In genomic region chr10:71765176-71765906, GRCh38 we compare ENCODE assay signal across 12 cellular contexts. TPM values are rescaled to one million over a fixed set of nuclear protein-coding genes. Genes with fewer than 3 reads are reported as not detected.
DNase-seq lines count a peak whose midpoint lies in the region; ATAC-seq and TF ChIP-seq lines count a peak whose summit lies in the region.
"Had no signal": no experiment of that assay in that cellular context is flagged by ENCODE, and none has a peak within 500 bp of the region (broad histone marks: within the 10 kb centered on the region; RNA-seq: fewer than 3 reads in every experiment).

No MANE protein-coding gene starts in this region.

- no peaks in the 10 kb centered on the region for H3K9me3 Mint-ChIP-seq in endothelial cell (ENCODE audit: unreplicated experiment)
- no peaks in the 10 kb centered on the region for H3K9me3 Mint-ChIP-seq in natural killer cell treated with Interleukin-12 subunit alpha and Interleukin-12 subunit beta and Interleukin-15 and Interleukin-18, amount 100 ng/mL, for 72 hours
- H3K9me3 Mint-ChIP-seq: neural crest cell had no signal

- DNase-seq in AG08396 (ENCODE audit: low spot score), result peak; percentile 53
- DNase-seq in MV-4-11 (lab: John Stamatoyannopoulos, UW), result peak; percentile 27
- DNase-seq in endothelial cell (ENCODE audit: low spot score), result no peak
- no peak for DNase-seq in natural killer cell treated with Interleukin-12 subunit alpha and Interleukin-12 subunit beta and Interleukin-15 and Interleukin-18, amount 100 ng/mL, for 72 hours (ENCODE audit: low spot score)
- no peak for DNase-seq in Kasumi-1 (lab: John Stamatoyannopoulos, UW)
- DNase-seq in activated CD4-positive, alpha-beta T cell treated with anti-CD3 and anti-CD28 coated beads, Interleukin-2, amount 50 U/mL, for 48 hours, result no peak
- DNase-seq in OCI-M2 (lab: John Stamatoyannopoulos, UW; ENCODE audit: unreplicated experiment), result no peak
- DNase-seq: cerebellar nuclear complex; DMS153; stimulated activated naive CD4-positive, alpha-beta T cell treated with Interleukin-2 at 50 U/mL for 16 hours had no signal

- H3K36me3 Mint-ChIP-seq in endothelial cell (ENCODE audit: low read depth, unreplicated experiment), result peaks cover 15% of the 10 kb centered on the region
- no peaks in the 10 kb centered on the region for H3K36me3 Mint-ChIP-seq in natural killer cell treated with Interleukin-12 subunit alpha and Interleukin-12 subunit beta and Interleukin-15 and Interleukin-18, amount 100 ng/mL, for 72 hours

- no peak for ATAC-seq in natural killer cell treated with Interleukin-12 subunit alpha and Interleukin-12 subunit beta and Interleukin-15 and Interleukin-18, amount 100 ng/mL, for 72 hours
- ATAC-seq in HG02678 (IDR thresholded peaks at IDR 0.05; ENCODE audit: unreplicated experiment), result no peak

- TF ChIP-seq CTCF in endothelial cell (IDR thresholded peaks at IDR 0.05; ENCODE audit: unreplicated experiment), result no peak

- H3K4me3 Mint-ChIP-seq in endothelial cell (ENCODE audit: unreplicated experiment), result no peak overlapping the region
- peak overlapping the region; percentile 4 for H3K4me3 Mint-ChIP-seq in natural killer cell treated with Interleukin-12 subunit alpha and Interleukin-12 subunit beta and Interleukin-15 and Interleukin-18, amount 100 ng/mL, for 72 hours
- H3K4me3 Mint-ChIP-seq: neural crest cell had no signal

- H3K4me1 Mint-ChIP-seq in endothelial cell (ENCODE audit: unreplicated experiment), result peaks cover 79% of the 10 kb centered on the region
- H3K4me1 Mint-ChIP-seq in natural killer cell treated with Interleukin-12 subunit alpha and Interleukin-12 subunit beta and Interleukin-15 and Interleukin-18, amount 100 ng/mL, for 72 hours (ENCODE audit: low read depth in 2 of 2), result peaks cover 67 to 72% of the 10 kb centered on the region in 2 donors

- H3K27me3 Mint-ChIP-seq in endothelial cell (ENCODE audit: unreplicated experiment), result peaks cover 6% of the 10 kb centered on the region
- no peaks in the 10 kb centered on the region for H3K27me3 Mint-ChIP-seq in natural killer cell treated with Interleukin-12 subunit alpha and Interleukin-12 subunit beta and Interleukin-15 and Interleukin-18, amount 100 ng/mL, for 72 hours

- peak overlapping the region; percentile 61 for H3K27ac Mint-ChIP-seq in endothelial cell (ENCODE audit: unreplicated experiment)
- peak overlapping the region; percentile 97 to 99 for H3K27ac Mint-ChIP-seq in natural killer cell treated with Interleukin-12 subunit alpha and Interleukin-12 subunit beta and Interleukin-15 and Interleukin-18, amount 100 ng/mL, for 72 hours

RNA-seq across cellular contexts. Expression of gene VSIR, which starts 8.0 kb away (rescaled TPM):
- total RNA-seq in endothelial cell (ENCODE audit: unreplicated experiment), result 86.1 TPM
- 10 to 100 TPM; 18.8 to 19.7 TPM for total RNA-seq in natural killer cell treated with Interleukin-12 subunit alpha and Interleukin-12 subunit beta and Interleukin-15 and Interleukin-18, amount 100 ng/mL, for 72 hours
- total RNA-seq: neural crest cell had no signal

RNA-seq across cellular contexts. Expression of gene C10orf105, which starts 45.8 kb away (rescaled TPM):
- total RNA-seq in endothelial cell (ENCODE audit: unreplicated experiment), result 0.15 TPM
- total RNA-seq in natural killer cell treated with Interleukin-12 subunit alpha and Interleukin-12 subunit beta and Interleukin-15 and Interleukin-18, amount 100 ng/mL, for 72 hours, result not detected

Comparison
In these comparisons a context has a peak if more than half of its experiments do, and no peak if none do; other contexts are left out.
1. DNase-seq: peak in AG08396 (single experiment) and MV-4-11 (single experiment); none in endothelial cell (single experiment), natural killer cell treated with Interleukin-12 subunit alpha and Interleukin-12 subunit beta and Interleukin-15 and Interleukin-18, amount 100 ng/mL, for 72 hours (single experiment), Kasumi-1 (0 of 2), activated CD4-positive, alpha-beta T cell treated with anti-CD3 and anti-CD28 coated beads, Interleukin-2, amount 50 U/mL, for 48 hours (0 of 2) and OCI-M2 (single experiment).